ENCODE assay signal across 11 cellular contexts in the genomic region with DNA sequence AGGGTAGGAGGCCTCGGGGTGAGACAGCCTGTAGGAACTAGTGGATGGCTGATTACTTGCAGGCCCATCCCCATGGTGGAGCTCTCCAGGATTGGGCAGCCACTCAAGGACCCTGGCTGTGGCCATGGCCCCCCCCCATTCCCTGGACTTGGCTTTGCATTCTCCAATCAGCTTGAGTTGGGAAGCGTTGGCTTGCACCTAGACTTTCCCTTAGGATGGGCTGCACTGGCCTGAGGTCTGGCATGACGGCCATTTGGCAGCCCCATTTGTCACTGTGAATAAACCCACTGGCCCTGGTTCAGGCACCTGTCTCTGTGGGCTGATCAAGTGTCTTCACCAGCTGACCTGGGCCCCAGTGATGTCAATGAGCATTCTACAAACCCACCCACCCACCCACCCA. TPM values are rescaled to one million over a fixed set of nuclear protein-coding genes. Genes with fewer than 3 reads are reported as not detected.
"Had no signal": no experiment of that assay in that cellular context is flagged by ENCODE, and none has a peak within 500 bp of the region (broad histone marks: within the 10 kb centered on the region; RNA-seq: fewer than 3 reads in every experiment).

No MANE protein-coding gene starts in this region.

- H3K9me3 Mint-ChIP-seq: HFFc6, IgD-negative memory B cell had no signal

- H3K27ac Mint-ChIP-seq: HFFc6, IgD-negative memory B cell had no signal

- H3K27ac ChIP-seq: GM23248, HL-60 had no signal

- ATAC-seq: HCT116, HepG2 had no signal

- H3K4me3 Mint-ChIP-seq: HFFc6, IgD-negative memory B cell had no signal

- H3K36me3 Mint-ChIP-seq: IgD-negative memory B cell had no signal

- DNase-seq: GM23248, GOT3, H7, HFFc6 had no signal

- H3K4me3 ChIP-seq: GM23248, HAP-1 had no signal

RNA-seq across cellular contexts. Expression of a gene that starts 41.4 kb away (rescaled TPM):
- total RNA-seq: GM23248, H4, HepG2, HFFc6, HT1080 had no signal
- polyA plus RNA-seq: GM23248, HepG2, IgD-negative memory B cell had no signal
